In genomic region chr12:123024819-123025391, GRCh38 we compare ENCODE assay signal across 12 cellular contexts. TPM values are rescaled to one million over a fixed set of nuclear protein-coding genes. Genes with fewer than 3 reads are reported as not detected.
A peak's percentile ranks its signal among the peaks of the same experiment; 100 is the strongest.
DNase-seq lines count a peak whose midpoint lies in the region; ATAC-seq, FAIRE-seq and TF ChIP-seq lines count a peak whose summit lies in the region.
"Had no signal": no experiment of that assay in that cellular context is flagged by ENCODE, and none has a peak within 500 bp of the region (broad histone marks: within the 10 kb centered on the region; RNA-seq: fewer than 3 reads in every experiment).

No MANE protein-coding gene starts in this region.

- no peak for FAIRE-seq in urothelium cell line (lab: Jason Lieb, UNC)

- no peak for TF ChIP-seq CTCF in fibroblast of lung (conservative IDR thresholded peaks at IDR 0.05 in 1 of 2, IDR thresholded peaks at IDR 0.05 in 1 of 2; ENCODE audit: low read depth in 1 of 2, low read length in 2 of 2)

- peak; percentile 23 for DNase-seq in stimulated activated CD4-positive, alpha-beta T cell treated with anti-CD3 and anti-CD28 coated beads, Interleukin-15, amount 100 ng/mL, for 24 hours
- DNase-seq in stimulated activated CD4-positive, alpha-beta T cell treated with anti-CD3 and anti-CD28 coated beads, Interleukin-12 subunit alpha, Interleukin-12 subunit beta, amount 100 ng/mL, for 4 hours, result no peak
- DNase-seq in activated CD8-positive, alpha-beta memory T cell treated with anti-CD3 and anti-CD28 coated beads, Interleukin-2, amount 10 ng/mL, durations not matched to agents 7 days and 5 days, result peak; percentile 56
- DNase-seq in fibroblast of lung (ENCODE audit: low read depth in 2 of 2) (peak; percentile 44 to 47), urothelium cell line (ENCODE audit: low spot score) (peak; percentile 22), mucosa of gallbladder (ENCODE audit: low spot score) (no peak), RPMI8226 (no peak)
- DNase-seq: BE2C, NCI-H69, sigmoid colon had no signal

- H3K27me3 Mint-ChIP-seq in activated CD8-positive, alpha-beta memory T cell treated with anti-CD3 and anti-CD28 coated beads, Interleukin-2, amount 10 ng/mL, durations not matched to agents 7 days and 5 days, result no peaks in the 10 kb centered on the region

- H3K4me1 ChIP-seq in fibroblast of lung (ENCODE audit: control insufficient read depth, extremely low read depth, insufficient read depth, low read length), result peaks cover 3% of the 10 kb centered on the region
- H3K4me1 ChIP-seq: BE2C, sigmoid colon had no signal

- no peaks in the 10 kb centered on the region for H3K9me3 ChIP-seq in fibroblast of lung (ENCODE audit: control insufficient read depth, insufficient read depth, low read depth, low read length)
- H3K9me3 ChIP-seq: BE2C, sigmoid colon had no signal

- no peaks in the 10 kb centered on the region for H3K79me2 ChIP-seq in fibroblast of lung (ENCODE audit: control insufficient read depth, insufficient read depth, low read length)

- no peak overlapping the region for H3K4me3 Mint-ChIP-seq in activated CD8-positive, alpha-beta memory T cell treated with anti-CD3 and anti-CD28 coated beads, Interleukin-2, amount 10 ng/mL, durations not matched to agents 7 days and 5 days

- peaks cover 18% of the 10 kb centered on the region for H3K4me1 Mint-ChIP-seq in activated CD8-positive, alpha-beta memory T cell treated with anti-CD3 and anti-CD28 coated beads, Interleukin-2, amount 10 ng/mL, durations not matched to agents 7 days and 5 days

- no peaks in the 10 kb centered on the region for H4K20me1 ChIP-seq in fibroblast of lung (ENCODE audit: control insufficient read depth, extremely low read depth, insufficient read depth, low read length)

- ATAC-seq in activated CD8-positive, alpha-beta memory T cell treated with anti-CD3 and anti-CD28 coated beads, Interleukin-2, amount 10 ng/mL, durations not matched to agents 7 days and 5 days, result peak; percentile 78
- ATAC-seq in HG03439 (IDR thresholded peaks at IDR 0.05; ENCODE audit: unreplicated experiment), result no peak

- no peaks in the 10 kb centered on the region for H3K36me3 ChIP-seq in fibroblast of lung (ENCODE audit: control insufficient read depth, insufficient read depth, low read length)
- H3K36me3 ChIP-seq: BE2C had no signal

- H3K27me3 ChIP-seq in fibroblast of lung (ENCODE audit: control insufficient read depth, insufficient read depth, low read length), result no peaks in the 10 kb centered on the region
- H3K27me3 ChIP-seq: BE2C, sigmoid colon had no signal

- H3K36me3 Mint-ChIP-seq in activated CD8-positive, alpha-beta memory T cell treated with anti-CD3 and anti-CD28 coated beads, Interleukin-2, amount 10 ng/mL, durations not matched to agents 7 days and 5 days, result no peaks in the 10 kb centered on the region

- H3K4me3 ChIP-seq in fibroblast of lung (replicated peaks in 1 of 4; ENCODE audit: control extremely low read depth in 1 of 4, insufficient read depth in 1 of 4, low read depth in 3 of 4, low read length in 4 of 4), result no peak overlapping the region
- H3K4me3 ChIP-seq: sigmoid colon had no signal

- H2AFZ ChIP-seq in fibroblast of lung (ENCODE audit: low read length), result no peak overlapping the region

- H3K9ac ChIP-seq in fibroblast of lung (ENCODE audit: insufficient read depth, low read length), result no peak overlapping the region
- H3K9ac ChIP-seq: KMS-11 had no signal

- CTCF ChIA-PET in activated CD8-positive, alpha-beta memory T cell treated with anti-CD3 and anti-CD28 coated beads, Interleukin-2, amount 10 ng/mL, durations not matched to agents 7 days and 5 days (lab: Charles Lee), result interaction anchor here (0.8 to 2.0 kb wide), 3 partner anchors 18 to 55 kb away, joined by 3 to 9 read pairs (median 5); no protein-coding TSS in a partner anchor

- no peak overlapping the region for H3K27ac ChIP-seq in fibroblast of lung (ENCODE audit: insufficient read depth, low read length)
- H3K27ac ChIP-seq: KMS-11, sigmoid colon had no signal

- peak overlapping the region; percentile 42 for H3K27ac Mint-ChIP-seq in activated CD8-positive, alpha-beta memory T cell treated with anti-CD3 and anti-CD28 coated beads, Interleukin-2, amount 10 ng/mL, durations not matched to agents 7 days and 5 days

- H3K4me2 ChIP-seq in fibroblast of lung (ENCODE audit: extremely low read depth, insufficient read depth, low read length), result no peak overlapping the region
- H3K4me2 ChIP-seq: KMS-11 had no signal

- H3K9me3 Mint-ChIP-seq in activated CD8-positive, alpha-beta memory T cell treated with anti-CD3 and anti-CD28 coated beads, Interleukin-2, amount 10 ng/mL, durations not matched to agents 7 days and 5 days (ENCODE audit: low read depth), result no peaks in the 10 kb centered on the region

RNA-seq across cellular contexts. Expression of gene ARL6IP4, which starts 44.4 kb away (rescaled TPM):
- 100 to 1,000 TPM; 169 to 216 TPM for total RNA-seq in activated CD8-positive, alpha-beta memory T cell treated with anti-CD3 and anti-CD28 coated beads, Interleukin-2, amount 10 ng/mL, durations not matched to agents 7 days and 5 days
- total RNA-seq in fibroblast of lung (145 and 157 TPM in 2 replicates), mucosa of gallbladder (169 TPM)
- 149 and 196 TPM in 2 replicates for polyA plus RNA-seq in fibroblast of lung
- 165 and 243 TPM in 2 replicates for polyA plus RNA-seq in fibroblast of lung (2012)
- polyA minus RNA-seq in fibroblast of lung (ENCODE audit: low replicate concordance), result 45.4 and 47.1 TPM in 2 replicates

RNA-seq across cellular contexts. Expression of gene OGFOD2, which starts 49.9 kb away (rescaled TPM):
- total RNA-seq in activated CD8-positive, alpha-beta memory T cell treated with anti-CD3 and anti-CD28 coated beads, Interleukin-2, amount 10 ng/mL, durations not matched to agents 7 days and 5 days, result 10 to 100 TPM; 23.8 to 29.8 TPM
- total RNA-seq in fibroblast of lung, result 7.2 and 9.6 TPM in 2 replicates
- 4.6 and 5.2 TPM in 2 replicates for polyA plus RNA-seq in fibroblast of lung
- polyA plus RNA-seq in fibroblast of lung (2012), result 7.0 and 9.7 TPM in 2 replicates
- polyA minus RNA-seq in fibroblast of lung (ENCODE audit: low replicate concordance), result 7.5 and 19.3 TPM in 2 replicates
- 32.5 TPM for total RNA-seq in mucosa of gallbladder

RNA-seq across cellular contexts. Expression of gene ABCB9, which starts 58.6 kb away (rescaled TPM):
- 1 to 10 TPM; 3.6 to 4.4 TPM for total RNA-seq in activated CD8-positive, alpha-beta memory T cell treated with anti-CD3 and anti-CD28 coated beads, Interleukin-2, amount 10 ng/mL, durations not matched to agents 7 days and 5 days
- 5.4 and 6.3 TPM in 2 replicates for total RNA-seq in fibroblast of lung
- polyA plus RNA-seq in fibroblast of lung, result 3.1 and 3.8 TPM in 2 replicates
- polyA plus RNA-seq in fibroblast of lung (2012), result 4.6 and 4.9 TPM in 2 replicates
- 16.1 and 16.3 TPM in 2 replicates for polyA minus RNA-seq in fibroblast of lung (ENCODE audit: low replicate concordance)
- total RNA-seq in mucosa of gallbladder, result 11.6 TPM

Comparison
In these comparisons a context has a peak if more than half of its experiments do, and no peak if none do; other contexts are left out.
1. DNase-seq: peak in stimulated activated CD4-positive, alpha-beta T cell treated with anti-CD3 and anti-CD28 coated beads, Interleukin-15, amount 100 ng/mL, for 24 hours (single experiment), activated CD8-positive, alpha-beta memory T cell treated with anti-CD3 and anti-CD28 coated beads, Interleukin-2, amount 10 ng/mL, durations not matched to agents 7 days and 5 days (single experiment), fibroblast of lung (2 of 2) and urothelium cell line (single experiment); none in stimulated activated CD4-positive, alpha-beta T cell treated with anti-CD3 and anti-CD28 coated beads, Interleukin-12 subunit alpha, Interleukin-12 subunit beta, amount 100 ng/mL, for 4 hours (single experiment), mucosa of gallbladder (single experiment) and RPMI8226 (single experiment).